In the genomic region with DNA sequence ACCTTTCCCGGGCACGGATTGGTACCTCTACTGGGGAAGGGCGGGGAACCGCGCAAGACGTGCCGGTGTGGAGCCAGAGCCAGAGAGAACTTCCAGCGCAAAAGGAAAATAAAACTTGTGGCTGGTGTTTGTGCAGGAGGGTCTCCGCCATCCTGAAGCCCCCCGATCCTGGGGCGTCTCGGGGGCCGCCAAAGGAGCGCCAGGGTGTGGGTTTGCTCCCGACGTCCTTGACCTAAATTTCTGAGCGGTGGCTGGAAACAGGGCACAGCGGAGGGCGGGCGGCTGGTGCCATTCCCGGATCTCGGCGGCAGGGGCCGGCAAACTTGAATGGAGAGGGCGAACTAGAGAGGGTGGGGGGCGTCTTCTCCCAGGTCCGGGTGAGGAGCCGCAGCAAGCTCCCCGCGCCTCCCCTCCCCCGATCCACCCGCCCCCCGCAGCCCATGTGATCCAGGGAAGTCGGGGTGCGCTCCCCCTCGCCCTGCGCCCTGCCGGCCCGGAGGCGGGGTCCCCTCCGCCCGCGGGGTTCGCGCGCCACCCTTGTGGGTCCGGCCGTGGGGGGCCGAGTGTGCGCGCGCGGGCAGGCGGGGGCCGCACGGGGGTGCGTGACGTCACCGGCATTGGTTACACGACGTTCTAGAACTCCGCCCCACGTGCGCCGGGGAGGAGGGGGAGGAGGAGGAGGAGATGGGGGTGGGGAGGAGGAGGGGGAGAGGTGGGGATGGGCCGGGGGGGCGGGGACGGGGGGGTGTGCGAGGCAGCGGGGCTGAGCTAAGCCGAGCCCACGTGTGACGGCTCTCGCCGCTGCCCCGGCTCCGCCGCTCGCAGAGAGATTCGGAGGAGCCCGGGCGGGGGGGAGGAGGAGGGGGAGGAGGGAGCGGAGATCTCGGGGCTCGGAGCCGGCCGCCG, we compare ENCODE assay signal across 8 cellular contexts. TPM values are rescaled to one million over a fixed set of nuclear protein-coding genes. Genes with fewer than 3 reads are reported as not detected.
DNase-seq lines count a peak whose midpoint lies in the region; ATAC-seq and TF ChIP-seq lines count a peak whose summit lies in the region.

A gene (plus strand): TSS at position 748 of the 906 bp plus-strand sequence. CDS start 220 bp downstream, outside the sequence.

- intact Hi-C loops in activated CD4-positive, alpha-beta T cell treated with anti-CD3 and anti-CD28 coated beads for 36 hours (cut with DNase I, micrococcal nuclease), result loop anchor here (1.0 to 5.0 kb wide), 9 partner anchors 29 to 1261 kb away; a partner anchor contains a TSS

- peak within 1 kb of the TSS; percentile 74 for H3K4me3 ChIP-seq in kidney epithelial cell (ENCODE audit: low read depth, low read length)

- peak within 1 kb of the TSS; percentile 80 for H3K4me3 Mint-ChIP-seq in activated CD4-positive, alpha-beta T cell treated with anti-CD3 and anti-CD28 coated beads for 36 hours

- no peaks in the 10 kb centered on the region for H3K36me3 ChIP-seq in kidney epithelial cell (ENCODE audit: control insufficient read depth, insufficient read depth, low read length)

- peaks cover 4% of the 10 kb centered on the region for H3K9me3 Mint-ChIP-seq in activated CD4-positive, alpha-beta T cell treated with anti-CD3 and anti-CD28 coated beads for 36 hours (ENCODE audit: low read depth)

- peak; percentile 6 for TF ChIP-seq CTCF in kidney epithelial cell (IDR thresholded peaks at IDR 0.05; ENCODE audit: insufficient read depth, low read length, poor library complexity, severe bottlenecking)

- DNase-seq in NCI-H524 (lab: John Stamatoyannopoulos, UW) (peak; percentile 67 to 85), NCI-H524 treated with DMSO at 0.1 percent for 48 hours (lab: John Stamatoyannopoulos, UW) (no peak), NCI-H226 (peak; percentile 85), cerebellum (ENCODE audit: low spot score) (peak; percentile 93), kidney epithelial cell (ENCODE audit: low read depth) (peak; percentile 18)
- DNase-seq in activated CD4-positive, alpha-beta T cell treated with anti-CD3 and anti-CD28 coated beads for 36 hours, result peak; percentile 93
- DNase-seq in stimulated activated CD4-positive, alpha-beta T cell treated with anti-CD3 and anti-CD28 coated beads, Interleukin-15, amount 100 ng/mL, for 1 hour (ENCODE audit: low read depth in 1 of 2, low spot score in 1 of 2), result peak; percentile 77 to 78

- peaks cover 23% of the 10 kb centered on the region for H3K36me3 Mint-ChIP-seq in activated CD4-positive, alpha-beta T cell treated with anti-CD3 and anti-CD28 coated beads for 36 hours (ENCODE audit: low read depth)

- H3K27me3 ChIP-seq in kidney epithelial cell (ENCODE audit: control insufficient read depth, insufficient read depth, low read length), result no peaks in the 10 kb centered on the region

- H3K4me1 Mint-ChIP-seq in activated CD4-positive, alpha-beta T cell treated with anti-CD3 and anti-CD28 coated beads for 36 hours, result peaks cover 42% of the 10 kb centered on the region

- POLR2A ChIA-PET in activated CD4-positive, alpha-beta T cell treated with anti-CD3 and anti-CD28 coated beads for 36 hours (lab: Charles Lee), result interaction anchor here (0.6 kb wide), 1 partner anchor 60 kb away, joined by 3 read pairs; no protein-coding TSS in a partner anchor

- peak; percentile 53 for ATAC-seq in HG03097 (IDR thresholded peaks at IDR 0.05; ENCODE audit: low FRiP score, unreplicated experiment)
- peak; percentile 75 for ATAC-seq in activated CD4-positive, alpha-beta T cell treated with anti-CD3 and anti-CD28 coated beads for 36 hours

- CTCF ChIA-PET in activated CD4-positive, alpha-beta T cell treated with anti-CD3 and anti-CD28 coated beads for 36 hours (lab: Charles Lee), result interaction anchor here (2.8 kb wide), 1 partner anchor 12 kb away, joined by 27 read pairs; no protein-coding TSS in a partner anchor

- peak within 1 kb of the TSS; percentile 79 for H3K27ac Mint-ChIP-seq in activated CD4-positive, alpha-beta T cell treated with anti-CD3 and anti-CD28 coated beads for 36 hours

- no peaks in the 10 kb centered on the region for H3K27me3 Mint-ChIP-seq in activated CD4-positive, alpha-beta T cell treated with anti-CD3 and anti-CD28 coated beads for 36 hours

RNA-seq across cellular contexts. Expression of the gene that starts here (rescaled TPM):
- 10 to 100 TPM; 55.3 to 57.2 TPM for total RNA-seq in activated CD4-positive, alpha-beta T cell treated with anti-CD3 and anti-CD28 coated beads for 36 hours
- total RNA-seq in cerebellum (148 TPM), kidney epithelial cell (30.5 and 33.8 TPM in 2 replicates)
